9 cellular contexts compared by ENCODE assay signal in the genomic region with DNA sequence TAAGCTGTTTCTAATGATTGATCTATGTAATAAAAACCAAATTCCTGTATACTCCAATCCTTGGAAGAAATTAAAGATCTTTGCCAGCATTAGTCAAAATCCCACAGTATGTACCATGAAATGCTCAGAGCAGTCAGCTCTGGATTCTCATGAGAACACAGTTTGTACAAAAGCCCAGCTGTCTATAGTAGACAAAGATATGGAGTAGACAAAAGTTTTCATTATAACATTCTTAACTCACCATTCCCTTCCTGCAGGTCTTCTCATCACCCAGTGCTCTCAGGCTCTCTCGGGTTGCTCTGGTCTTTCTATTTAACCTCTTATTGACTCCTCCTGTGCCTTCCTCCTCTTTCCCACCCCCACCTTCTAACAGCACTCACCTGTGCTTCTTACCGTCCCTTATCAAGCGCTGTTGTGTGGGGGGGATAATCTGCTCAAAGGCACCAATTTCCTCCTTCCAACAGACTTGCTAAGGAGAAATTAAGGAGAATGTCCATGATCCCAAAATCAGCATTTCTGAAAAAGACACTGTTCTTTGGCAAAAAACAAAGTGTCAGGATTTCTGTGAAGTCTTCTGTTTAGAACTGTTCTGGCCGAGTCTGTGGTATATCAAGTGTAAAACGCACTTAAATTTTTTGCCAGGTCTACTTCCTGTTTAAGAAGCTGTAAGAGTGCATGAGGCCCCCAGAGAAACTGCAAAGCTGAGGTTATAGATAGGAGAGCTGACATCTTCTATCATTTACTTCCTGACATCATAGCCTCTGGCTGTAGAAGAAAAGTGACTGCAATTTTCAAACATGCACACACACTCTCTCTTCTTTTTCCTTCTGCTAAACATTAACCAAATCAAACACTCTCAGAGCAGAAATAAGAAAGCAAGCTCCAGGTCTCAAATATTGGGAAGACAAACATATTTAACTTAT.
DNase-seq lines count a peak whose midpoint lies in the region; ATAC-seq and TF ChIP-seq lines count a peak whose summit lies in the region.
"Had no signal": no experiment of that assay in that cellular context is flagged by ENCODE, and none has a peak within 500 bp of the region (broad histone marks: within the 10 kb centered on the region; RNA-seq: fewer than 3 reads in every experiment).

No MANE protein-coding gene starts in this region.

- no peaks in the 10 kb centered on the region for H3K36me3 ChIP-seq in CD8-positive, alpha-beta memory T cell (ENCODE audit: insufficient read depth, low read length)
- H3K36me3 ChIP-seq in endocrine pancreas (ENCODE audit: control insufficient read depth, insufficient read depth, low read length) = no peaks in the 10 kb centered on the region
- H3K36me3 ChIP-seq in mucosa of descending colon (ENCODE audit: low read depth) = no peaks in the 10 kb centered on the region

- ATAC-seq in GM19395 (IDR thresholded peaks at IDR 0.05; ENCODE audit: unreplicated experiment) (peak; percentile 85), HG03196 (IDR thresholded peaks at IDR 0.05; ENCODE audit: unreplicated experiment) (peak; percentile 52), left cardiac atrium (no peak), mucosa of descending colon (no peak)
- ATAC-seq: left colon had no signal

- no peak for TF ChIP-seq CTCF in mucosa of descending colon (IDR thresholded peaks at IDR 0.05)

- H3K4me1 ChIP-seq in CD8-positive, alpha-beta memory T cell (ENCODE audit: insufficient read depth, low read length) = no peaks in the 10 kb centered on the region
- H3K4me1 ChIP-seq in endocrine pancreas (ENCODE audit: control insufficient read depth, insufficient read depth, low read length) = peaks cover 8% of the 10 kb centered on the region
- H3K4me1 ChIP-seq in mucosa of descending colon (ENCODE audit: low read depth) = no peaks in the 10 kb centered on the region

- CTCF ChIA-PET in CD8-positive, alpha-beta memory T cell (lab: Charles Lee) = no interaction called here

- H3K4me3 ChIP-seq in CD8-positive, alpha-beta memory T cell (ENCODE audit: low read length) = peak overlapping the region; percentile 13
- H3K4me3 ChIP-seq in endocrine pancreas (ENCODE audit: control insufficient read depth, insufficient read depth, low read length) (peak overlapping the region; percentile 54), mucosa of descending colon (no peak overlapping the region)

- peaks cover 9 to 10% (median 10%) of the 10 kb centered on the region in 3 donors for H3K4me1 Mint-ChIP-seq in CD8-positive, alpha-beta memory T cell

- no peak overlapping the region for H3K9ac ChIP-seq in endocrine pancreas (ENCODE audit: control insufficient read depth, insufficient read depth, low read length)

- H3K9me3 ChIP-seq in CD8-positive, alpha-beta memory T cell (ENCODE audit: low read length) = no peaks in the 10 kb centered on the region
- H3K9me3 ChIP-seq in endocrine pancreas (ENCODE audit: control insufficient read depth, low read length) (no peaks in the 10 kb centered on the region), mucosa of descending colon (no peaks in the 10 kb centered on the region)

- POLR2A ChIA-PET in CD8-positive, alpha-beta memory T cell (lab: Charles Lee) = no interaction called here

- intact Hi-C loops in left cardiac atrium (cut with DNase I) = no loop called here
- intact Hi-C loops in mucosa of descending colon (cut with DNase I, micrococcal nuclease) = no loop called here

- H3K9me3 Mint-ChIP-seq in CD8-positive, alpha-beta memory T cell = no peaks in the 10 kb centered on the region

- no peak overlapping the region for H3K27ac ChIP-seq in CD8-positive, alpha-beta memory T cell (ENCODE audit: low read depth, low read length)

- H3K27me3 Mint-ChIP-seq in CD8-positive, alpha-beta memory T cell = peaks cover 2 to 17% of the 10 kb centered on the region in 2 donors

- peak overlapping the region; percentile 32 to 86 (median 82) for H3K4me3 Mint-ChIP-seq in CD8-positive, alpha-beta memory T cell

- H3K27me3 ChIP-seq in CD8-positive, alpha-beta memory T cell (ENCODE audit: insufficient read depth, low read length, poor library complexity, severe bottlenecking) = no peaks in the 10 kb centered on the region
- no peaks in the 10 kb centered on the region for H3K27me3 ChIP-seq in endocrine pancreas (ENCODE audit: control insufficient read depth, insufficient read depth, low read length)

- H3K36me3 Mint-ChIP-seq in CD8-positive, alpha-beta memory T cell = no peaks in the 10 kb centered on the region

- peak overlapping the region in 6 of 8 donors; percentile 11 to 91 (median 55) for H3K27ac Mint-ChIP-seq in CD8-positive, alpha-beta memory T cell

- peak in 2 of 5 donors; percentile 7 to 65 for DNase-seq in CD8-positive, alpha-beta memory T cell
- DNase-seq in cortex of kidney (lab: John Stamatoyannopoulos, UW) (no peak), left cardiac atrium (no peak), mucosa of descending colon (no peak)
- no peak for DNase-seq in stimulated activated naive CD4-positive, alpha-beta T cell treated with Interleukin-2 at 50 U/mL for 16 hours (lab: John Stamatoyannopoulos, UW)
- DNase-seq: left colon had no signal

Comparison
In these comparisons a context has a peak if more than half of its experiments do, and no peak if none do; other contexts are left out.
1. ATAC-seq: peak in GM19395 (single experiment) and HG03196 (single experiment); none in left cardiac atrium (0 of 2) and mucosa of descending colon (single experiment).